In genomic region chr4:56467284-56468096, GRCh38 we compare ENCODE assay signal across 8 cellular contexts. TPM values are rescaled to one million over a fixed set of nuclear protein-coding genes. Genes with fewer than 3 reads are reported as not detected.
DNase-seq lines count a peak whose midpoint lies in the region; ATAC-seq, FAIRE-seq and TF ChIP-seq lines count a peak whose summit lies in the region.

TSS of gene SRP72 (plus strand) at chr4:56467617. CDS start at chr4:56467636, 19 bp downstream.

- no peaks in the 10 kb centered on the region for H3K9me1 ChIP-seq in endothelial cell of umbilical vein (replicated peaks; ENCODE audit: control insufficient read depth, extremely low read depth, insufficient read depth, low read length)

- H3K9me3 ChIP-seq in HUES6 (ENCODE audit: control insufficient read depth, insufficient read depth, low read depth, low read length) = no peaks in the 10 kb centered on the region
- H3K9me3 ChIP-seq in OCI-LY3 (ENCODE audit: insufficient read depth, low read length) = no peaks in the 10 kb centered on the region
- no peaks in the 10 kb centered on the region for H3K9me3 ChIP-seq in endothelial cell of umbilical vein (replicated peaks; ENCODE audit: control insufficient read depth, insufficient read depth, low read length)

- peak; percentile 90 for TF ChIP-seq POLR2A in endothelial cell of umbilical vein (IDR thresholded peaks at IDR 0.05; ENCODE audit: low read depth, low read length)

- peak within 1 kb of the TSS; percentile 100 for H3K27ac Mint-ChIP-seq in Calu3 (ENCODE audit: unreplicated experiment)

- CTCF ChIA-PET in Calu3 (lab: Charles Lee) = interaction anchor here (1.2 kb wide), 1 partner anchor 519 kb away, joined by 4 read pairs; no protein-coding TSS in a partner anchor
- CTCF ChIA-PET in endothelial cell of umbilical vein (lab: Charles Lee) = interaction anchor here (0.6 to 1.7 kb wide), 8 partner anchors 11 to 519 kb away, joined by 3 to 7 read pairs (median 4); partner anchors contain the start of gene CEP135

- peak within 1 kb of the TSS; percentile 79 for H3K4me2 ChIP-seq in OCI-LY3 (ENCODE audit: low read length)
- H3K4me2 ChIP-seq in endothelial cell of umbilical vein (ENCODE audit: insufficient read depth, low read length) = peak within 1 kb of the TSS; percentile 99

- H3K27me3 ChIP-seq in HUES6 (ENCODE audit: control insufficient read depth, insufficient read depth, low read length) (no peaks in the 10 kb centered on the region), OCI-LY3 (ENCODE audit: low read depth, low read length) (no peaks in the 10 kb centered on the region), endothelial cell of umbilical vein (ENCODE audit: control insufficient read depth in 2 of 2, insufficient read depth in 2 of 2, low read length in 2 of 2) (no peaks in the 10 kb centered on the region)

- H3K27me3 Mint-ChIP-seq in Calu3 (ENCODE audit: unreplicated experiment) = no peaks in the 10 kb centered on the region

- H3K9ac ChIP-seq in HUES6 (ENCODE audit: low read length) (peak within 1 kb of the TSS; percentile 88), OCI-LY3 (ENCODE audit: low read length) (peak within 1 kb of the TSS; percentile 89), endothelial cell of umbilical vein (replicated peaks; ENCODE audit: extremely low read depth, insufficient read depth, low read length) (peak within 1 kb of the TSS; percentile 98)

- H3K9me3 Mint-ChIP-seq in Calu3 (ENCODE audit: low read depth, unreplicated experiment) = no peaks in the 10 kb centered on the region

- no TSS peak for BruUV-seq in Calu3 (replicated peaks; lab: Mats Ljungman, UMichigan)
- TSS peak; percentile 65 for BruUV-seq in endothelial cell of umbilical vein (replicated peaks; lab: Mats Ljungman, UMichigan)

- POLR2A ChIA-PET in endothelial cell of umbilical vein (lab: Charles Lee) = interaction anchor here (1.1 to 1.4 kb wide), 2 partner anchors 31 to 32 kb away, joined by 3 read pairs; partner anchors contain the start of gene PPAT

- peak within 1 kb of the TSS; percentile 99 for H3K4me3 Mint-ChIP-seq in Calu3 (ENCODE audit: low read depth, unreplicated experiment)

- peak; percentile 94 for ATAC-seq in GM21423 (IDR thresholded peaks at IDR 0.05; ENCODE audit: unreplicated experiment)

- TF ChIP-seq CTCF in Calu3 (IDR thresholded peaks at IDR 0.05; ENCODE audit: unreplicated experiment) (no peak), OCI-LY3 (IDR thresholded peaks at IDR 0.05; ENCODE audit: low read depth, low read length) (no peak), endothelial cell of umbilical vein (IDR thresholded peaks at IDR 0.05; ENCODE audit: extremely low read depth in 1 of 2, insufficient read depth in 1 of 2, low read depth in 1 of 2, low read length in 2 of 2) (no peak)

- peaks cover 20% of the 10 kb centered on the region for H4K20me1 ChIP-seq in OCI-LY3 (ENCODE audit: insufficient read depth, low read length)
- no peaks in the 10 kb centered on the region for H4K20me1 ChIP-seq in endothelial cell of umbilical vein (replicated peaks; ENCODE audit: control insufficient read depth, extremely low read depth, insufficient read depth, low read length)

- peaks cover 35% of the 10 kb centered on the region for H3K36me3 ChIP-seq in HUES6 (ENCODE audit: control insufficient read depth, insufficient read depth, low read length)
- peaks cover 36% of the 10 kb centered on the region for H3K36me3 ChIP-seq in OCI-LY3 (replicated peaks; ENCODE audit: low read depth, low read length)
- H3K36me3 ChIP-seq in endothelial cell of umbilical vein (ENCODE audit: control insufficient read depth in 2 of 2, extremely low read depth in 1 of 2, insufficient read depth in 2 of 2, low read length in 2 of 2) = peaks cover 4 to 8% of the 10 kb centered on the region in 2 experiments

- dilution Hi-C loops in endothelial cell of umbilical vein (cut with MboI; ENCODE audit: extremely low pct_ligation_motif_present, low sequenced_read_pairs) = no loop called here

- peaks cover 45% of the 10 kb centered on the region for H3K36me3 Mint-ChIP-seq in Calu3 (ENCODE audit: insufficient read depth, unreplicated experiment)

- H2AFZ ChIP-seq in OCI-LY3 (ENCODE audit: low read depth, low read length) (peak within 1 kb of the TSS; percentile 60), endothelial cell of umbilical vein (ENCODE audit: low read depth, low read length) (peak within 1 kb of the TSS; percentile 89)

- FAIRE-seq in endothelial cell of umbilical vein (lab: Jason Lieb, UNC) = peak; percentile 77

- peak within 1 kb of the TSS; percentile 85 for H3K27ac ChIP-seq in HUES6 (ENCODE audit: low read depth, low read length)
- peak within 1 kb of the TSS; percentile 82 for H3K27ac ChIP-seq in OCI-LY3 (ENCODE audit: low read length)
- peak within 1 kb of the TSS; percentile 94 for H3K27ac ChIP-seq in endothelial cell of umbilical vein (ENCODE audit: insufficient read depth, low read depth, low read length)

- H3K4me1 ChIP-seq in HUES6 (ENCODE audit: control insufficient read depth, insufficient read depth, low read length) = peaks cover 15% of the 10 kb centered on the region
- peaks cover 23% of the 10 kb centered on the region for H3K4me1 ChIP-seq in OCI-LY3 (ENCODE audit: low read length)
- H3K4me1 ChIP-seq in endothelial cell of umbilical vein (ENCODE audit: control insufficient read depth, extremely low read depth, insufficient read depth, low read length) = peaks cover 27% of the 10 kb centered on the region

- H3K4me3 ChIP-seq in HUES6 (ENCODE audit: low read depth, low read length) (peak within 1 kb of the TSS; percentile 94), OCI-LY3 (ENCODE audit: low read length) (peak within 1 kb of the TSS; percentile 91), endothelial cell of umbilical vein (replicated peaks in 1 of 3; ENCODE audit: insufficient read depth in 1 of 3, low read depth in 1 of 3, low read length in 3 of 3) (peak within 1 kb of the TSS; percentile 67 to 99 (median 98))

- DNase-seq in Calu3 = peak; percentile 82
- peak; percentile 83 for DNase-seq in activated T-cell treated with anti-CD3 and anti-CD28 coated beads for 1 hour (ENCODE audit: low read depth)
- peak; percentile 91 for DNase-seq in endothelial cell of umbilical vein (ENCODE audit: low read depth, low spot score)
- DNase-seq in middle frontal gyrus (ENCODE audit: extremely low spot score, low spot score) = peak; percentile 88
- peak; percentile 79 to 81 for DNase-seq in stimulated activated CD8-positive, alpha-beta memory T cell treated with anti-CD3 and anti-CD28 coated beads, Interleukin-2, amount 100 ng/mL, for 48 hours (ENCODE audit: low read depth in 2 of 2)

- peaks cover 78% of the 10 kb centered on the region for H3K79me2 ChIP-seq in OCI-LY3 (ENCODE audit: low read length)
- H3K79me2 ChIP-seq in endothelial cell of umbilical vein (ENCODE audit: control insufficient read depth, insufficient read depth, low read length) = peaks cover 64% of the 10 kb centered on the region

- intact Hi-C loops in Calu3 (cut with micrococcal nuclease; ENCODE audit: unreplicated experiment) (no loop called here), endothelial cell of umbilical vein (cut with micrococcal nuclease) (loop anchor here (1.0 to 2.0 kb wide), 5 partner anchors 32 to 519 kb away; partner anchors contain the start of genes AASDH, ARL9, CEP135 and PPAT)

- peaks cover 22% of the 10 kb centered on the region for H3K4me1 Mint-ChIP-seq in Calu3 (ENCODE audit: low read depth, unreplicated experiment)

TF ChIP-seq in endothelial cell of umbilical vein, 7 proteins besides CTCF, POLR2A, EP300 and RAD21:
- TF ChIP-seq MYC (IDR thresholded peaks at IDR 0.05; ENCODE audit: low read depth, low read length) (peak; percentile 1), POLR2AphosphoS5 (IDR thresholded peaks at IDR 0.05; ENCODE audit: insufficient read depth, low read depth, low read length) (peak; percentile 77), JUN (IDR thresholded peaks at IDR 0.05; ENCODE audit: borderline replicate concordance, insufficient read depth, insufficient read length, low read depth) (no peak), GATA2 (IDR thresholded peaks at IDR 0.05; ENCODE audit: insufficient read depth, insufficient read length, low read depth, low read length) (peak; percentile 81)

RNA-seq across cellular contexts. Expression of gene SRP72, which starts in this region (rescaled TPM):
- total RNA-seq in Calu3 (2022) = 75.2 and 78.0 TPM in 2 replicates
- 132 and 145 TPM in 2 replicates for total RNA-seq in endothelial cell of umbilical vein
- polyA plus RNA-seq in endothelial cell of umbilical vein = 33.9 and 65.7 TPM in 2 replicates
- polyA plus RNA-seq in endothelial cell of umbilical vein (2011; cell fraction: cytosol; rRNA removed) = 70.2 and 76.2 TPM in 2 replicates
- polyA plus RNA-seq in endothelial cell of umbilical vein (2011; cell fraction: nucleus; rRNA removed) = 74.0 and 96.3 TPM in 2 replicates
- 98.0 and 129 TPM in 2 replicates for polyA plus RNA-seq in endothelial cell of umbilical vein (2012)
- polyA minus RNA-seq in endothelial cell of umbilical vein = 177 and 181 TPM in 2 replicates
- polyA minus RNA-seq in endothelial cell of umbilical vein (2011; cell fraction: cytosol; rRNA and poly(A)+ RNA removed) = 72.0 TPM
- 92.3 and 104 TPM in 2 replicates for polyA minus RNA-seq in endothelial cell of umbilical vein (2011; cell fraction: nucleus; rRNA and poly(A)+ RNA removed)

Comparison
In these comparisons a context has a peak if more than half of its experiments do, and no peak if none do; other contexts are left out.
1. Peak in every context shown above with its lines: DNase-seq, ATAC-seq, H3K4me3 ChIP-seq and H3K27ac ChIP-seq.